ENCODE assay signal across 10 cellular contexts in the genomic region with DNA sequence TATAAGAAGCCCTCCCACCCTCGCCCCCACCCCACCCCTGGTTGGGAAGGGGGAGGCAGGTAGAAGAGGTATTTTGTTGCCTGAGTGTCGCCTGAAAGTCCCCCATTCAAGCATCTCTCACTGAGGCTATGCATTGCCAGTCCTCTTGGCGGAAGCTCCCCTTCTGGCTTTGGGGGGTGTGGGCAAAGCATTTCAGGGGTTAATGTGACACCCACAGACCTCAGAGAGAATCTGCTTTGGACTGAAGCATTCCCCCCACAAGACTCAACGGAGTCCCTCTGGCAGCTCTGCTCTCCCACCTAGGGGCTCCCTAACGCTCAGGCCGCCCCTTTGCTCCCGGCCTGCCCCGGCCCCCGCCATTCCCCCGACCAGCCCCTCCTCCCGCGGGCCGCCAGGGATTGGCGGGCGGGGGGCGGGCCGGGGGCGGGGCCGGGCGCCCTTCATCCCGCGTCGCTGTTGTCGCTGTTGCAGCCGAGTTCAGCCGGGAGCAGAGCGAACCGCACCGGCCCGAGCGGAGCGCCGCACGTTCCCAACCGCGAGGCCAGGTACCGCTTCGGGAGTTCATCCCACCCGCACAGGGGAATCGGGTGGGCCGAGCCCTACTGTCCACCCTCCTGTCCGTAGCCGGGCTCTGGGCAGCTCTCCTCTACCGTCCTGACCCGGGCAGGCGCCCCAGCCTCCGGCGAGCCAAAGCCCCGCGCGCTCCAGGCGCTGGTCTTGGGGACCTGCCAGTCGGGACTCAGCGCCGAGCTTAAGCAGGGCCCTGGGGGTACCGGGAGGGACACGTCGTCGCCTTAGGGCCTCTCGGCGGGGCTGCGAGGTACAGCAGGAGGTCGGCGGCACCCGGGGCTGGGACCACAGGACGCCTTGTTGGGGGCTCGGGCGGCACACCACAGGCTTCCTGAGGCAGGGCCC. TPM values are rescaled to one million over a fixed set of nuclear protein-coding genes. Genes with fewer than 3 reads are reported as not detected.
DNase-seq lines count a peak whose midpoint lies in the region; ATAC-seq and TF ChIP-seq lines count a peak whose summit lies in the region.
"Had no signal": no experiment of that assay in that cellular context is flagged by ENCODE, and none has a peak within 500 bp of the region (broad histone marks: within the 10 kb centered on the region; RNA-seq: fewer than 3 reads in every experiment).

Gene SLC38A3, plus strand, starts transcription at position 468 of the 915 bp plus-strand sequence. CDS start 8,929 bp downstream, outside the sequence.

- H3K4me1 ChIP-seq in ectodermal cell (ENCODE audit: control insufficient read depth, insufficient read depth, low read length) (peaks cover 31% of the 10 kb centered on the region), mucosa of descending colon (ENCODE audit: low read depth) (peaks cover 11% of the 10 kb centered on the region)

- WGBS in ectodermal cell, 2 experiments: 2 to 3% methylated on average over 67 to 68 of the region's 68 CpGs

- H3K4me3 Mint-ChIP-seq in Calu3 (ENCODE audit: low read depth, unreplicated experiment): peak within 1 kb of the TSS; percentile 64
- no peak within 1 kb of the TSS for H3K4me3 Mint-ChIP-seq in activated T-helper 1 cell treated with anti-CD3 and anti-CD28 coated beads, Interleukin-12 subunit alpha, Interleukin-12 subunit beta, Interleukin-2, Interleukin-4 antibody, amounts not matched to agents 30 ng/mL and 10 ng/mL and 1 ng/mL, durations not matched to agents 14 hours and 24 hours and 36 hours
- no peak within 1 kb of the TSS for H3K4me3 Mint-ChIP-seq in activated CD4-positive, alpha-beta T cell treated with anti-CD3 and anti-CD28 coated beads, Interleukin-2, amount 10 ng/mL, durations not matched to agents 7 days and 5 days

- H3K9me3 ChIP-seq in ectodermal cell (ENCODE audit: control insufficient read depth, low read length): no peaks in the 10 kb centered on the region
- no peaks in the 10 kb centered on the region for H3K9me3 ChIP-seq in mucosa of descending colon

- H3K36me3 ChIP-seq in ectodermal cell (ENCODE audit: control insufficient read depth, insufficient read depth, low read length) (no peaks in the 10 kb centered on the region), mucosa of descending colon (ENCODE audit: low read depth) (no peaks in the 10 kb centered on the region)

- CTCF ChIA-PET in Calu3 (lab: Charles Lee): interaction anchor here (1.1 kb wide), 1 partner anchor 21 kb away, joined by 3 read pairs; no protein-coding TSS in a partner anchor
- CTCF ChIA-PET in activated CD4-positive, alpha-beta T cell treated with anti-CD3 and anti-CD28 coated beads, Interleukin-2, amount 10 ng/mL, durations not matched to agents 7 days and 5 days (lab: Charles Lee): interaction anchor here (0.5 to 3.8 kb wide), 8 partner anchors 11 to 1960 kb away, joined by 3 to 22 read pairs (median 4); partner anchors contain the start of genes GNAI2 and GNAT1

- no peaks in the 10 kb centered on the region for H3K4me1 Mint-ChIP-seq in Calu3 (ENCODE audit: low read depth, unreplicated experiment)
- no peaks in the 10 kb centered on the region for H3K4me1 Mint-ChIP-seq in activated T-helper 1 cell treated with anti-CD3 and anti-CD28 coated beads, Interleukin-12 subunit alpha, Interleukin-12 subunit beta, Interleukin-2, Interleukin-4 antibody, amounts not matched to agents 30 ng/mL and 10 ng/mL and 1 ng/mL, durations not matched to agents 14 hours and 24 hours and 36 hours (ENCODE audit: low read depth)
- H3K4me1 Mint-ChIP-seq in activated CD4-positive, alpha-beta T cell treated with anti-CD3 and anti-CD28 coated beads, Interleukin-2, amount 10 ng/mL, durations not matched to agents 7 days and 5 days: peaks cover 2% of the 10 kb centered on the region

- peaks cover 70% of the 10 kb centered on the region for H3K27me3 Mint-ChIP-seq in Calu3 (ENCODE audit: unreplicated experiment)
- H3K27me3 Mint-ChIP-seq in activated T-helper 1 cell treated with anti-CD3 and anti-CD28 coated beads, Interleukin-12 subunit alpha, Interleukin-12 subunit beta, Interleukin-2, Interleukin-4 antibody, amounts not matched to agents 30 ng/mL and 10 ng/mL and 1 ng/mL, durations not matched to agents 14 hours and 24 hours and 36 hours (ENCODE audit: insufficient read depth): peaks cover 44% of the 10 kb centered on the region
- peaks cover 48% of the 10 kb centered on the region for H3K27me3 Mint-ChIP-seq in activated CD4-positive, alpha-beta T cell treated with anti-CD3 and anti-CD28 coated beads, Interleukin-2, amount 10 ng/mL, durations not matched to agents 7 days and 5 days

- H3K27me3 ChIP-seq in ectodermal cell (ENCODE audit: control insufficient read depth, insufficient read depth, low read length, poor library complexity, severe bottlenecking): peaks cover 31% of the 10 kb centered on the region

- BruUV-seq in Calu3 (replicated peaks; lab: Mats Ljungman, UMichigan): no TSS peak

- intact Hi-C loops in Calu3 (cut with micrococcal nuclease; ENCODE audit: unreplicated experiment) (no loop called here), mucosa of descending colon (cut with DNase I, micrococcal nuclease) (no loop called here)
- intact Hi-C loops in activated T-helper 1 cell treated with anti-CD3 and anti-CD28 coated beads, Interleukin-12 subunit alpha, Interleukin-12 subunit beta, Interleukin-2, Interleukin-4 antibody, amounts not matched to agents 30 ng/mL and 10 ng/mL and 1 ng/mL, durations not matched to agents 14 hours and 24 hours and 36 hours (cut with micrococcal nuclease): no loop called here

- no peaks in the 10 kb centered on the region for H3K36me3 Mint-ChIP-seq in Calu3 (ENCODE audit: insufficient read depth, unreplicated experiment)
- H3K36me3 Mint-ChIP-seq in activated T-helper 1 cell treated with anti-CD3 and anti-CD28 coated beads, Interleukin-12 subunit alpha, Interleukin-12 subunit beta, Interleukin-2, Interleukin-4 antibody, amounts not matched to agents 30 ng/mL and 10 ng/mL and 1 ng/mL, durations not matched to agents 14 hours and 24 hours and 36 hours (ENCODE audit: low read depth): no peaks in the 10 kb centered on the region
- no peaks in the 10 kb centered on the region for H3K36me3 Mint-ChIP-seq in activated CD4-positive, alpha-beta T cell treated with anti-CD3 and anti-CD28 coated beads, Interleukin-2, amount 10 ng/mL, durations not matched to agents 7 days and 5 days (ENCODE audit: low read depth)

- no peaks in the 10 kb centered on the region for H3K9me3 Mint-ChIP-seq in Calu3 (ENCODE audit: low read depth, unreplicated experiment)
- H3K9me3 Mint-ChIP-seq in activated T-helper 1 cell treated with anti-CD3 and anti-CD28 coated beads, Interleukin-12 subunit alpha, Interleukin-12 subunit beta, Interleukin-2, Interleukin-4 antibody, amounts not matched to agents 30 ng/mL and 10 ng/mL and 1 ng/mL, durations not matched to agents 14 hours and 24 hours and 36 hours: no peaks in the 10 kb centered on the region
- no peaks in the 10 kb centered on the region for H3K9me3 Mint-ChIP-seq in activated CD4-positive, alpha-beta T cell treated with anti-CD3 and anti-CD28 coated beads, Interleukin-2, amount 10 ng/mL, durations not matched to agents 7 days and 5 days

- H3K27ac Mint-ChIP-seq in Calu3 (ENCODE audit: unreplicated experiment): no peak within 1 kb of the TSS
- no peak within 1 kb of the TSS for H3K27ac Mint-ChIP-seq in activated T-helper 1 cell treated with anti-CD3 and anti-CD28 coated beads, Interleukin-12 subunit alpha, Interleukin-12 subunit beta, Interleukin-2, Interleukin-4 antibody, amounts not matched to agents 30 ng/mL and 10 ng/mL and 1 ng/mL, durations not matched to agents 14 hours and 24 hours and 36 hours
- no peak within 1 kb of the TSS for H3K27ac Mint-ChIP-seq in activated CD4-positive, alpha-beta T cell treated with anti-CD3 and anti-CD28 coated beads, Interleukin-2, amount 10 ng/mL, durations not matched to agents 7 days and 5 days

- DNase-seq in Calu3: peak; percentile 31
- DNase-seq in NCI-H82 treated with DMSO at 0.1 percent for 48 hours (lab: John Stamatoyannopoulos, UW; ENCODE audit: unreplicated experiment): peak; percentile 13
- DNase-seq in mucosa of descending colon: no peak
- no peak for DNase-seq in activated T-helper 1 cell treated with anti-CD3 and anti-CD28 coated beads, Interleukin-12 subunit alpha, Interleukin-12 subunit beta, Interleukin-2, Interleukin-4 antibody, amounts not matched to agents 30 ng/mL and 10 ng/mL and 1 ng/mL, durations not matched to agents 14 hours and 24 hours and 36 hours (ENCODE audit: low spot score)
- no peak for DNase-seq in activated CD4-positive, alpha-beta T cell treated with anti-CD3 and anti-CD28 coated beads, Interleukin-2, amount 10 ng/mL, durations not matched to agents 7 days and 5 days
- no peak for DNase-seq in activated gamma-delta T cell (lab: John Stamatoyannopoulos, UW)

- TF ChIP-seq CTCF in Calu3 (IDR thresholded peaks at IDR 0.05; ENCODE audit: unreplicated experiment) (no peak), mucosa of descending colon (IDR thresholded peaks at IDR 0.05) (no peak)

- no peak within 1 kb of the TSS for H3K27ac ChIP-seq in ectodermal cell (ENCODE audit: insufficient read depth, low read depth, low read length, poor library complexity, severe bottlenecking)
- H3K27ac ChIP-seq: HL-60 had no signal

- ATAC-seq in mucosa of descending colon (peak; percentile 41), HG03280 (IDR thresholded peaks at IDR 0.05; ENCODE audit: unreplicated experiment) (no peak)

- POLR2A ChIA-PET in activated CD4-positive, alpha-beta T cell treated with anti-CD3 and anti-CD28 coated beads, Interleukin-2, amount 10 ng/mL, durations not matched to agents 7 days and 5 days (lab: Charles Lee): no interaction called here

- H3K4me3 ChIP-seq in ectodermal cell (ENCODE audit: insufficient read depth, low read depth, low read length) (peak within 1 kb of the TSS; percentile 51), mucosa of descending colon (no peak within 1 kb of the TSS)

RNA-seq across cellular contexts. Expression of gene SLC38A3, which starts in this region (rescaled TPM):
- not detected in 2 replicates for total RNA-seq in Calu3 (2022)
- polyA plus RNA-seq in ectodermal cell (2013, experiment 1 of 4): 3.6 TPM
- polyA plus RNA-seq in ectodermal cell (2013, experiment 2 of 4): 2.9 TPM
- polyA plus RNA-seq in ectodermal cell (2013, experiment 3 of 4): 4.5 TPM
- polyA plus RNA-seq in ectodermal cell (2013, experiment 4 of 4): 3.0 TPM
- under 1 TPM in 2 of 3 donors, not detected in 1; 0.29 to 0.32 TPM for total RNA-seq in mucosa of descending colon
- not detected in 2 replicates for total RNA-seq in activated T-helper 1 cell treated with anti-CD3 and anti-CD28 coated beads, Interleukin-12 subunit alpha, Interleukin-12 subunit beta, Interleukin-2, Interleukin-4 antibody, amounts not matched to agents 30 ng/mL and 10 ng/mL and 1 ng/mL, durations not matched to agents 14 hours and 24 hours and 36 hours
- not detected for total RNA-seq in activated CD4-positive, alpha-beta T cell treated with anti-CD3 and anti-CD28 coated beads, Interleukin-2, amount 10 ng/mL, durations not matched to agents 7 days and 5 days
- total RNA-seq: fibroblast of lung had no signal

Comparison
In these comparisons a context has a peak if more than half of its experiments do, and no peak if none do; other contexts are left out.
1. Peak in DNase-seq in Calu3; RNA of the gene not detected or under 1 TPM.
2. Peak in ATAC-seq in mucosa of descending colon; RNA of the gene not detected or under 1 TPM.